In genomic region chr6:112622036-112622435, GRCh38 we compare ENCODE assay signal across 19 cellular contexts.
DNase-seq lines count a peak whose midpoint lies in the region; TF ChIP-seq lines count a peak whose summit lies in the region.
"Had no signal": no experiment of that assay in that cellular context is flagged by ENCODE, and none has a peak within 500 bp of the region (broad histone marks: within the 10 kb centered on the region; RNA-seq: fewer than 3 reads in every experiment).

No MANE protein-coding gene starts in this region.

- H3K18ac ChIP-seq in mesenchymal stem cell (ENCODE audit: low read depth in 1 of 2, low read length in 2 of 2): no peak overlapping the region

- no peak overlapping the region for H2BK15ac ChIP-seq in mesenchymal stem cell (ENCODE audit: low read depth, poor library complexity, severe bottlenecking)

- no peak overlapping the region for H4K91ac ChIP-seq in mesenchymal stem cell (ENCODE audit: low read length)

- no peak overlapping the region for H3K4me3 Mint-ChIP-seq in brain
- H3K4me3 Mint-ChIP-seq: CD4-positive, CD25-positive, alpha-beta regulatory T cell had no signal

- TF ChIP-seq CTCF in brain (conservative IDR thresholded peaks at IDR 0.05) (no peak), smooth muscle cell (IDR thresholded peaks at IDR 0.05; ENCODE audit: borderline replicate concordance, insufficient read depth, poor library complexity, severe bottlenecking) (no peak)

- no peak overlapping the region for H3K4ac ChIP-seq in mesenchymal stem cell (ENCODE audit: low read depth in 1 of 2, low read length in 2 of 2)

- no peaks in the 10 kb centered on the region for H4K20me1 ChIP-seq in smooth muscle cell (ENCODE audit: low read depth)

- H3K9me3 Mint-ChIP-seq in brain: peaks cover 0 to 4% (median 0%) of the 10 kb centered on the region in 5 experiments

- H3K36me3 ChIP-seq in mesenchymal stem cell (ENCODE audit: control insufficient read depth in 1 of 2, insufficient read depth in 2 of 2, low read depth in 1 of 2, low read length in 2 of 2): no peaks in the 10 kb centered on the region
- H3K36me3 ChIP-seq in smooth muscle cell (ENCODE audit: low read depth): no peaks in the 10 kb centered on the region
- H3K36me3 ChIP-seq: SJSA1 had no signal

- no peak overlapping the region for H3K14ac ChIP-seq in mesenchymal stem cell (ENCODE audit: low read length in 2 of 2)

- H3K27me3 ChIP-seq in mesenchymal stem cell (ENCODE audit: control insufficient read depth in 1 of 2, insufficient read depth in 1 of 2, low read length in 2 of 2) (no peaks in the 10 kb centered on the region), smooth muscle cell (ENCODE audit: low read depth) (no peaks in the 10 kb centered on the region)
- H3K27me3 ChIP-seq: SJSA1 had no signal

- H2BK5ac ChIP-seq in mesenchymal stem cell (ENCODE audit: low read depth, low read length, poor library complexity, severe bottlenecking): no peak overlapping the region

- H3K23ac ChIP-seq in mesenchymal stem cell (ENCODE audit: low read length in 2 of 2): no peak overlapping the region

- H3K4me1 ChIP-seq in mesenchymal stem cell (ENCODE audit: control insufficient read depth, insufficient read depth, low read depth, low read length): peaks cover 2% of the 10 kb centered on the region
- peaks cover 5% of the 10 kb centered on the region for H3K4me1 ChIP-seq in smooth muscle cell (ENCODE audit: low read depth)
- H3K4me1 ChIP-seq: A549 had no signal

- H2BK120ac ChIP-seq in mesenchymal stem cell (ENCODE audit: low read depth, low read length): no peak overlapping the region

- H3K79me1 ChIP-seq in mesenchymal stem cell (replicated peaks; ENCODE audit: low read length, poor library complexity, severe bottlenecking): no peaks in the 10 kb centered on the region

- H2AFZ ChIP-seq in mesenchymal stem cell (ENCODE audit: low read depth, low read length) (no peak overlapping the region), smooth muscle cell (ENCODE audit: low read depth) (peak overlapping the region; percentile 49)

- H2AK5ac ChIP-seq in mesenchymal stem cell (ENCODE audit: low read length, severe bottlenecking): no peak overlapping the region

- no peak overlapping the region for H3K4me2 ChIP-seq in mesenchymal stem cell (ENCODE audit: low read length, poor library complexity, severe bottlenecking)
- H3K4me2 ChIP-seq in smooth muscle cell: no peak overlapping the region
- H3K4me2 ChIP-seq: A549 had no signal

- H3K27ac ChIP-seq in mesenchymal stem cell (ENCODE audit: low read length, poor library complexity, severe bottlenecking) (no peak overlapping the region), smooth muscle cell (ENCODE audit: low read depth) (no peak overlapping the region)
- H3K27ac ChIP-seq: A549, SJSA1 had no signal

- H2BK12ac ChIP-seq in mesenchymal stem cell (ENCODE audit: low read length in 2 of 2): no peak overlapping the region

- peaks cover 34% of the 10 kb centered on the region for H3K4me1 Mint-ChIP-seq in brain
- H3K4me1 Mint-ChIP-seq: CD4-positive, CD25-positive, alpha-beta regulatory T cell had no signal

- peaks cover 5% of the 10 kb centered on the region for H3F3A ChIP-seq in smooth muscle cell (ENCODE audit: low read depth)

- H3K9ac ChIP-seq in mesenchymal stem cell (ENCODE audit: low read length) (no peak overlapping the region), smooth muscle cell (ENCODE audit: low read depth) (no peak overlapping the region)

- no peaks in the 10 kb centered on the region for H3K27me3 Mint-ChIP-seq in brain
- H3K27me3 Mint-ChIP-seq: CD4-positive, CD25-positive, alpha-beta regulatory T cell had no signal

- H3K36me3 Mint-ChIP-seq in brain: no peaks in the 10 kb centered on the region
- H3K36me3 Mint-ChIP-seq: CD4-positive, CD25-positive, alpha-beta regulatory T cell had no signal

- H3K27ac Mint-ChIP-seq in brain: peak overlapping the region in 4 of 5 experiments; percentile 36 to 88 (median 74)
- H3K27ac Mint-ChIP-seq: CD4-positive, CD25-positive, alpha-beta regulatory T cell had no signal

- no peaks in the 10 kb centered on the region for H3K79me2 ChIP-seq in smooth muscle cell (ENCODE audit: low read depth)

- DNase-seq in OCI-M1 (lab: John Stamatoyannopoulos, UW) (peak; percentile 28), mesenchymal stem cell (peak; percentile 36), smooth muscle cell (lab: John Stamatoyannopoulos, UW; ENCODE audit: unreplicated experiment) (no peak), middle frontal gyrus (ENCODE audit: extremely low spot score, low spot score) (no peak), superior temporal gyrus (ENCODE audit: extremely low spot score) (no peak), HK-2 (ENCODE audit: unreplicated experiment) (no peak)
- DNase-seq: CD4-positive, CD25-positive, alpha-beta regulatory T cell; COR-L47; DMS79 treated with DMSO at 0.1 percent for 48 hours; Kasumi-1; NCI-H1417; NCI-H1694 treated with DMSO at 0.1 percent for 48 hours; NCI-H2081 treated with DMSO at 0.1 percent for 48 hours; NCI-H2171 treated with DMSO at 0.1 percent for 48 hours; NCI-H524; NCI-H774 had no signal

- H3K4me3 ChIP-seq in mesenchymal stem cell (ENCODE audit: insufficient read depth in 1 of 2, low read depth in 1 of 2, low read length in 2 of 2) (no peak overlapping the region), smooth muscle cell (no peak overlapping the region)
- H3K4me3 ChIP-seq: A549, SJSA1 had no signal

- H4K8ac ChIP-seq in mesenchymal stem cell (ENCODE audit: low read length): no peak overlapping the region

- H3K9me3 ChIP-seq in mesenchymal stem cell (ENCODE audit: control insufficient read depth, low read length) (no peaks in the 10 kb centered on the region), smooth muscle cell (replicated peaks; ENCODE audit: low read depth) (no peaks in the 10 kb centered on the region)
- H3K9me3 ChIP-seq: A549, SJSA1 had no signal

Comparison
In these comparisons a context has a peak if more than half of its experiments do, and no peak if none do; other contexts are left out.
1. DNase-seq: peak in OCI-M1 (single experiment) and mesenchymal stem cell (single experiment); none in smooth muscle cell (single experiment), middle frontal gyrus (single experiment), superior temporal gyrus (single experiment) and HK-2 (single experiment).